8 cellular contexts compared by ENCODE assay signal in genomic region chr3:99817047-99817436, GRCh38. TPM values are rescaled to one million over a fixed set of nuclear protein-coding genes. Genes with fewer than 3 reads are reported as not detected.
A peak's percentile ranks its signal among the peaks of the same experiment; 100 is the strongest.
DNase-seq lines count a peak whose midpoint lies in the region; ATAC-seq, FAIRE-seq and TF ChIP-seq lines count a peak whose summit lies in the region.

No MANE protein-coding gene starts in this region.

- H3K9me3 ChIP-seq in BE2C: no peaks in the 10 kb centered on the region
- no peaks in the 10 kb centered on the region for H3K9me3 ChIP-seq in right cardiac atrium (ENCODE audit: control insufficient read depth, low read length)
- no peaks in the 10 kb centered on the region for H3K9me3 ChIP-seq in small intestine (ENCODE audit: control insufficient read depth, low read depth)

- FAIRE-seq in small intestine (lab: Jason Lieb, UNC): no peak

- no peaks in the 10 kb centered on the region for H3K27me3 Mint-ChIP-seq in activated T-helper 17 cell treated with anti-CD3 and anti-CD28 coated beads, Interleukin-2, amount 50 U/mL, for 72 hours

- H3K36me3 Mint-ChIP-seq in activated T-helper 17 cell treated with anti-CD3 and anti-CD28 coated beads, Interleukin-2, amount 50 U/mL, for 72 hours (ENCODE audit: low read depth): peaks cover 18% of the 10 kb centered on the region

- DNase-seq in BE2C (peak; percentile 27), HFF-Myc (ENCODE audit: extremely low read depth, low read depth) (no peak), right cardiac atrium (peak in 1 of 3 donors; percentile 49), small intestine (no peak), pons (ENCODE audit: low spot score) (no peak), GM19238 (ENCODE audit: insufficient read length, low spot score) (no peak), DMS79 treated with DMSO at 0.1 percent for 48 hours (lab: John Stamatoyannopoulos, UW) (no peak)

- no peaks in the 10 kb centered on the region for H3K9me3 Mint-ChIP-seq in activated T-helper 17 cell treated with anti-CD3 and anti-CD28 coated beads, Interleukin-2, amount 50 U/mL, for 72 hours

- TF ChIP-seq CTCF in BE2C (IDR thresholded peaks at IDR 0.05; ENCODE audit: low read depth, low read length) (no peak), HFF-Myc (IDR thresholded peaks at IDR 0.05; ENCODE audit: low read depth, low read length, missing control alignments) (no peak)

- H3K27ac Mint-ChIP-seq in activated T-helper 17 cell treated with anti-CD3 and anti-CD28 coated beads, Interleukin-2, amount 50 U/mL, for 72 hours: peak overlapping the region; percentile 90

- H3K4me3 ChIP-seq in BE2C (ENCODE audit: low read depth, low read length) (peak overlapping the region; percentile 79), HFF-Myc (replicated peaks; ENCODE audit: low read depth, low read length) (peak overlapping the region; percentile 59), right cardiac atrium (ENCODE audit: low read length) (peak overlapping the region; percentile 61), small intestine (ENCODE audit: low read depth in 1 of 2, low read length in 2 of 2) (peak overlapping the region; percentile 28 to 72)

- H3K36me3 ChIP-seq in BE2C: no peaks in the 10 kb centered on the region
- H3K36me3 ChIP-seq in small intestine (ENCODE audit: control insufficient read depth in 2 of 2, insufficient read depth in 2 of 2, low read length in 2 of 2): no peaks in the 10 kb centered on the region

- H3K4me1 ChIP-seq in BE2C (peaks cover 8% of the 10 kb centered on the region), right cardiac atrium (ENCODE audit: control insufficient read depth, insufficient read depth, low read length) (peaks cover 2% of the 10 kb centered on the region), small intestine (ENCODE audit: control insufficient read depth in 2 of 2, insufficient read depth in 1 of 2, low read depth in 1 of 2, low read length in 1 of 2) (peaks cover 0 to 2% of the 10 kb centered on the region in 2 donors)

- H3K4me1 Mint-ChIP-seq in activated T-helper 17 cell treated with anti-CD3 and anti-CD28 coated beads, Interleukin-2, amount 50 U/mL, for 72 hours: peaks cover 11% of the 10 kb centered on the region

- peak overlapping the region; percentile 90 for H3K4me3 Mint-ChIP-seq in activated T-helper 17 cell treated with anti-CD3 and anti-CD28 coated beads, Interleukin-2, amount 50 U/mL, for 72 hours

- no peak for ATAC-seq in activated T-helper 17 cell treated with anti-CD3 and anti-CD28 coated beads, Interleukin-2, amount 50 U/mL, for 72 hours (replicated peaks)
- ATAC-seq in right cardiac atrium: no peak

- 2% methylated on average over 15 of the region's 15 CpGs for WGBS in right cardiac atrium
- WGBS in small intestine, 3 donors: 2 to 3% (median 2%) methylated on average over 15 of the region's 15 CpGs

- H3K27ac ChIP-seq in right cardiac atrium (ENCODE audit: low read length): peak overlapping the region; percentile 52
- peak overlapping the region; percentile 2 to 98 for H3K27ac ChIP-seq in small intestine (ENCODE audit: low read depth in 1 of 2, low read length in 1 of 2)

- H3K27me3 ChIP-seq in BE2C (no peaks in the 10 kb centered on the region), right cardiac atrium (ENCODE audit: control insufficient read depth, insufficient read depth) (no peaks in the 10 kb centered on the region), small intestine (ENCODE audit: control insufficient read depth in 2 of 2, insufficient read depth in 2 of 2, low read length in 2 of 2) (no peaks in the 10 kb centered on the region)

- intact Hi-C loops in right cardiac atrium (cut with DNase I): no loop called here

RNA-seq across cellular contexts. Expression of gene CMSS1, which starts 0.6 kb away (rescaled TPM):
- 190 TPM for polyA plus RNA-seq in BE2C (2012; ENCODE audit: insufficient read depth, insufficient read length, low read depth)
- 10 to 100 TPM; 29.8 to 67.4 TPM for total RNA-seq in activated T-helper 17 cell treated with anti-CD3 and anti-CD28 coated beads, Interleukin-2, amount 50 U/mL, for 72 hours
- 10 to 100 TPM; 21.1 to 33.8 (median 27.7) TPM for total RNA-seq in right cardiac atrium
- polyA plus RNA-seq in right cardiac atrium: 18.9 TPM
- polyA plus RNA-seq in small intestine: 10 to 100 TPM in 1 of 3 donors, 1 to 10 TPM in 2; 1.6 to 24.0 (median 6.2) TPM
